In genomic region chr14:24310666-24311604, GRCh38 we compare ENCODE assay signal across 8 cellular contexts. TPM values are rescaled to one million over a fixed set of nuclear protein-coding genes. Genes with fewer than 3 reads are reported as not detected.
DNase-seq lines count a peak whose midpoint lies in the region; ATAC-seq and TF ChIP-seq lines count a peak whose summit lies in the region.

Gene LTB4R, plus strand, starts transcription at chr14:24311502. Its CDS starts 4,150 bp downstream, at chr14:24315652.

- peak within 1 kb of the TSS; percentile 63 for H3K4me3 ChIP-seq in GM06990 (replicated peaks; ENCODE audit: low read depth, low read length)
- H3K4me3 ChIP-seq in GM23248: peak within 1 kb of the TSS; percentile 59
- H3K4me3 ChIP-seq in esophagus muscularis mucosa: peak within 1 kb of the TSS; percentile 64 to 73 (median 66)
- H3K4me3 ChIP-seq in neural progenitor cell: no peak within 1 kb of the TSS
- peak within 1 kb of the TSS; percentile 58 for H3K4me3 ChIP-seq in upper lobe of right lung

- H3K9me3 ChIP-seq in GM23248 (ENCODE audit: low read depth) (no peaks in the 10 kb centered on the region), esophagus muscularis mucosa (no peaks in the 10 kb centered on the region), neural progenitor cell (ENCODE audit: low read depth) (no peaks in the 10 kb centered on the region), upper lobe of right lung (no peaks in the 10 kb centered on the region)

- no peaks in the 10 kb centered on the region for H3K27me3 ChIP-seq in GM06990 (replicated peaks; ENCODE audit: control insufficient read depth, insufficient read depth, low read length)
- H3K27me3 ChIP-seq in GM23248 (replicated peaks; ENCODE audit: insufficient read depth): no peaks in the 10 kb centered on the region
- H3K27me3 ChIP-seq in esophagus muscularis mucosa: peaks cover 0 to 13% (median under 1%) of the 10 kb centered on the region in 4 donors
- H3K27me3 ChIP-seq in neural progenitor cell: no peaks in the 10 kb centered on the region
- peaks cover 1% of the 10 kb centered on the region for H3K27me3 ChIP-seq in upper lobe of right lung

- no peak for TF ChIP-seq CTCF in GM06990 (IDR thresholded peaks at IDR 0.05; ENCODE audit: insufficient read depth, low read length, poor library complexity, severe bottlenecking)
- TF ChIP-seq CTCF in esophagus muscularis mucosa (IDR thresholded peaks at IDR 0.05): peak; percentile 27 to 48 (median 30)
- no peak for TF ChIP-seq CTCF in neural progenitor cell (IDR thresholded peaks at IDR 0.05)
- peak; percentile 46 for TF ChIP-seq CTCF in upper lobe of right lung (IDR thresholded peaks at IDR 0.05)

- peak within 1 kb of the TSS; percentile 55 for H3K4me3 Mint-ChIP-seq in neural progenitor cell

- peak; percentile 88 for DNase-seq in GM06990 (ENCODE audit: extremely low read depth, insufficient read length)
- DNase-seq in GM23248: peak; percentile 93
- DNase-seq in NCI-H1417 treated with DMSO at 0.1 percent for 48 hours (lab: John Stamatoyannopoulos, UW): peak; percentile 72
- peak; percentile 57 for DNase-seq in activated T-cell treated with anti-CD3 and anti-CD28 coated beads for 48 hours (ENCODE audit: low read depth)
- DNase-seq in esophagus muscularis mucosa (ENCODE audit: extremely low spot score): no peak
- DNase-seq in neural progenitor cell (ENCODE audit: low spot score): no peak
- DNase-seq in upper lobe of right lung: peak; percentile 90
- DNase-seq in NCI-H345 treated with DMSO at 0.1 percent for 48 hours (lab: John Stamatoyannopoulos, UW; ENCODE audit: unreplicated experiment): no peak

- WGBS in GM23248 (ENCODE audit: low coverage in 1 of 2, low lambda C conversion rate in 2 of 2, missing lambda C conversion rate in 2 of 2), 2 experiments: 6 to 8% methylated on average over 69 of the region's 99 CpGs
- 30% methylated on average over 25 of the region's 99 CpGs for WGBS in esophagus muscularis mucosa

- peaks cover 5% of the 10 kb centered on the region for H3K4me1 Mint-ChIP-seq in neural progenitor cell

- peaks cover 13% of the 10 kb centered on the region for H3K36me3 ChIP-seq in GM06990 (ENCODE audit: control insufficient read depth, insufficient read depth, low read length)
- no peaks in the 10 kb centered on the region for H3K36me3 ChIP-seq in GM23248 (ENCODE audit: low read depth)
- peaks cover 12 to 20% (median 17%) of the 10 kb centered on the region in 4 donors for H3K36me3 ChIP-seq in esophagus muscularis mucosa
- H3K36me3 ChIP-seq in neural progenitor cell: no peaks in the 10 kb centered on the region
- peaks cover 14% of the 10 kb centered on the region for H3K36me3 ChIP-seq in upper lobe of right lung

- no peak within 1 kb of the TSS for H3K27ac Mint-ChIP-seq in neural progenitor cell

- in situ Hi-C loops in GM23248 (cut with MboI): no loop called here

- H3K4me1 ChIP-seq in GM23248 (ENCODE audit: insufficient read depth) (peaks cover 15% of the 10 kb centered on the region), esophagus muscularis mucosa (peaks cover 46 to 77% (median 57%) of the 10 kb centered on the region in 4 donors), neural progenitor cell (no peaks in the 10 kb centered on the region), upper lobe of right lung (peaks cover 68% of the 10 kb centered on the region)

- TF ChIP-seq EP300 in esophagus muscularis mucosa (IDR thresholded peaks at IDR 0.05): no peak

- H3K9ac ChIP-seq in GM23248: peak within 1 kb of the TSS; percentile 52
- H3K9ac ChIP-seq in neural progenitor cell: no peak within 1 kb of the TSS

- H3K27ac ChIP-seq in GM23248 (no peak within 1 kb of the TSS), esophagus muscularis mucosa (replicated peaks in 1 of 4) (peak within 1 kb of the TSS; percentile 77 to 90 (median 84)), neural progenitor cell (no peak within 1 kb of the TSS), upper lobe of right lung (peak within 1 kb of the TSS; percentile 90)

- H3K9me2 ChIP-seq in GM23248 (ENCODE audit: insufficient read depth): no peaks in the 10 kb centered on the region

- H3K9me3 Mint-ChIP-seq in neural progenitor cell: no peaks in the 10 kb centered on the region

- ATAC-seq in upper lobe of right lung: peak; percentile 83

- H3K27me3 Mint-ChIP-seq in neural progenitor cell (ENCODE audit: insufficient read depth, low read depth): peaks cover 12% of the 10 kb centered on the region

- H3K4me2 ChIP-seq in GM23248 (ENCODE audit: unreplicated experiment): peak within 1 kb of the TSS; percentile 27
- no peak within 1 kb of the TSS for H3K4me2 ChIP-seq in neural progenitor cell

- peaks cover 2% of the 10 kb centered on the region for H3K36me3 Mint-ChIP-seq in neural progenitor cell

- peak within 1 kb of the TSS; percentile 66 for H2AFZ ChIP-seq in GM23248
- H2AFZ ChIP-seq in neural progenitor cell (replicated peaks): no peak within 1 kb of the TSS

- TF ChIP-seq POLR2A in esophagus muscularis mucosa (IDR thresholded peaks at IDR 0.05; ENCODE audit: low read depth): no peak

- H3F3A ChIP-seq in GM23248 (ENCODE audit: insufficient read depth): peaks cover 8% of the 10 kb centered on the region; the same call in 1 of the 2 replicates
- no peaks in the 10 kb centered on the region for H3F3A ChIP-seq in neural progenitor cell (ENCODE audit: low read depth)

- H3K79me2 ChIP-seq in GM23248 (ENCODE audit: insufficient read depth) (no peaks in the 10 kb centered on the region), neural progenitor cell (ENCODE audit: low read depth) (no peaks in the 10 kb centered on the region)

- H4K20me1 ChIP-seq in GM23248 (ENCODE audit: insufficient read depth): no peaks in the 10 kb centered on the region
- H4K20me1 ChIP-seq in neural progenitor cell (ENCODE audit: low read depth): no peaks in the 10 kb centered on the region

- intact Hi-C loops in esophagus muscularis mucosa (cut with DNase I) (loop anchor here (5.0 kb wide), 1 partner anchor 126 kb away; no protein-coding TSS in a partner anchor), upper lobe of right lung (cut with DNase I) (no loop called here)

RNA-seq across cellular contexts. Expression of gene LTB4R, which starts in this region (rescaled TPM):
- total RNA-seq in GM23248 (2014; rRNA removed; shearing (Covaris generic)): 1.4 and 2.4 TPM in 2 replicates
- 0.41 and 1.1 TPM in 2 replicates for polyA plus RNA-seq in GM23248 (2016; fragmentation: Nextera tagmentation; extraction: Ambion mirVana)
- total RNA-seq in esophagus muscularis mucosa (1 to 10 TPM in 3 of 4 donors, under 1 TPM in 1; 0.42 to 6.0 (median 2.9) TPM), neural progenitor cell (ENCODE audit: low replicate concordance) (1.9 and 4.6 TPM in 2 replicates), upper lobe of right lung (9.8 TPM)

Comparison
In these comparisons a context has a peak if more than half of its experiments do, and no peak if none do; other contexts are left out.
1. DNase-seq: peak in GM06990 (single experiment), GM23248 (single experiment), NCI-H1417 treated with DMSO at 0.1 percent for 48 hours (single experiment), activated T-cell treated with anti-CD3 and anti-CD28 coated beads for 48 hours (single experiment) and upper lobe of right lung (single experiment); none in esophagus muscularis mucosa (single experiment), neural progenitor cell (single experiment) and NCI-H345 treated with DMSO at 0.1 percent for 48 hours (single experiment).
2. CTCF ChIP-seq: peak in esophagus muscularis mucosa (3 of 3) and upper lobe of right lung (single experiment); none in GM06990 (single experiment) and neural progenitor cell (single experiment).
3. H3K27ac ChIP-seq: peak in esophagus muscularis mucosa (4 of 4) and upper lobe of right lung (single experiment); none in GM23248 (single experiment) and neural progenitor cell (single experiment).